ENCODE assay signal across 20 cellular contexts in the genomic region with DNA sequence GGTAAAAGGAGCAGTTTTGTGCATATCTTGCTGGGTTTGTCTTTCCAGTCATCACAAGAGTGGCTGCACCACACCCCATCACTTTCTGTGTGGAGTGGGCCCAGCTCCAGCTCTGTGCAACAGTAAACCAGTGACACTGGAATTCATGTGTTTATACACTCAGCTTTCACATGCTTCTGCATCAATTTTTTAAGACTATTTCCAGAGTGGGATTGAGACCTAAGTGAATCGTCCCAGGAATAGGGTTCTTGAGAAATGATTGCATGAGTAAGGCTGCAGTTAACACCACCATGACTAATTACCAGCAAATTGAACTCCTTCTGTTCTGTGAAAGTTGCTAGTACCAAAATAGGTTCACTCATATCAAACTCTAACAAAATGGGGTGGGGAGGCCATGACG. TPM values are rescaled to one million over a fixed set of nuclear protein-coding genes. Genes with fewer than 3 reads are reported as not detected.
A peak's percentile ranks its signal among the peaks of the same experiment; 100 is the strongest.
DNase-seq lines count a peak whose midpoint lies in the region; ATAC-seq, FAIRE-seq and TF ChIP-seq lines count a peak whose summit lies in the region.
"Had no signal": no experiment of that assay in that cellular context is flagged by ENCODE, and none has a peak within 500 bp of the region (broad histone marks: within the 10 kb centered on the region; RNA-seq: fewer than 3 reads in every experiment).

No MANE protein-coding gene starts in this region.

- peaks cover 0 to 13% of the 10 kb centered on the region in 2 donors for H3K36me3 Mint-ChIP-seq in activated T-cell treated with anti-CD3 and anti-CD28 coated beads, Interleukin-2, amount 50 U/mL, for 72 hours (ENCODE audit: insufficient read depth in 2 of 2)
- H3K36me3 Mint-ChIP-seq in activated T-cell treated with anti-CD3 and anti-CD28 coated beads, Interleukin-2, amount 50 U/mL, for 24 hours (ENCODE audit: low read depth): peaks cover 7% of the 10 kb centered on the region

- ATAC-seq in activated T-cell treated with anti-CD3 and anti-CD28 coated beads, Interleukin-2, amount 50 U/mL, for 72 hours (replicated peaks in 1 of 2): peak; percentile 51 to 70
- ATAC-seq in left ventricle myocardium superior: no peak
- ATAC-seq: GM12878 had no signal

- intact Hi-C loops in left ventricle myocardium superior (cut with micrococcal nuclease): no loop called here

- H3K79me2 ChIP-seq in hepatocyte: no peaks in the 10 kb centered on the region

- H3K4me1 Mint-ChIP-seq in activated T-cell treated with anti-CD3 and anti-CD28 coated beads, Interleukin-2, amount 50 U/mL, for 72 hours (ENCODE audit: low read depth): peaks cover 18% of the 10 kb centered on the region
- H3K4me1 Mint-ChIP-seq in activated T-cell treated with anti-CD3 and anti-CD28 coated beads, Interleukin-2, amount 50 U/mL, for 24 hours (ENCODE audit: low read depth): peaks cover 35% of the 10 kb centered on the region

- H3K27ac Mint-ChIP-seq in activated T-cell treated with anti-CD3 and anti-CD28 coated beads, Interleukin-2, amount 50 U/mL, for 72 hours: no peak overlapping the region
- no peak overlapping the region for H3K27ac Mint-ChIP-seq in activated T-cell treated with anti-CD3 and anti-CD28 coated beads, Interleukin-2, amount 50 U/mL, for 24 hours
- H3K27ac Mint-ChIP-seq: H9 had no signal

- H3K4me1 ChIP-seq in hepatocyte (ENCODE audit: insufficient read depth): no peaks in the 10 kb centered on the region

- H3K4me2 ChIP-seq in hepatocyte: peak overlapping the region; percentile 33

- peaks cover 2 to 8% of the 10 kb centered on the region in 2 donors for H3K9me3 Mint-ChIP-seq in activated T-cell treated with anti-CD3 and anti-CD28 coated beads, Interleukin-2, amount 50 U/mL, for 72 hours
- H3K9me3 Mint-ChIP-seq in activated T-cell treated with anti-CD3 and anti-CD28 coated beads, Interleukin-2, amount 50 U/mL, for 24 hours: peaks cover 14% of the 10 kb centered on the region

- WGBS in hepatocyte (ENCODE audit: low lambda C conversion rate, missing lambda C conversion rate): 78% methylated on average over 2 of the region's 2 CpGs

- H3K4me3 ChIP-seq in bronchial epithelial cell (ENCODE audit: low read depth, low read length) (no peak overlapping the region), hepatocyte (no peak overlapping the region)
- H3K4me3 ChIP-seq: GM12878 had no signal

- H3K9me2 ChIP-seq in hepatocyte (replicated peaks; ENCODE audit: insufficient read depth): no peaks in the 10 kb centered on the region

- H3K27ac ChIP-seq in hepatocyte: peak overlapping the region; percentile 29

- H3K36me3 ChIP-seq in bronchial epithelial cell (ENCODE audit: control insufficient read depth, insufficient read depth, low read length) (no peaks in the 10 kb centered on the region), hepatocyte (replicated peaks; ENCODE audit: insufficient read depth, low read depth) (no peaks in the 10 kb centered on the region)

- no peak for FAIRE-seq in bronchial epithelial cell (lab: Jason Lieb, UNC)
- FAIRE-seq: GM12878, RCC 7860 had no signal

- H3K4me3 Mint-ChIP-seq in activated T-cell treated with anti-CD3 and anti-CD28 coated beads, Interleukin-2, amount 50 U/mL, for 72 hours: no peak overlapping the region
- no peak overlapping the region for H3K4me3 Mint-ChIP-seq in activated T-cell treated with anti-CD3 and anti-CD28 coated beads, Interleukin-2, amount 50 U/mL, for 24 hours
- H3K4me3 Mint-ChIP-seq: H9 had no signal

- no peak overlapping the region for H2AFZ ChIP-seq in hepatocyte

- no peaks in the 10 kb centered on the region for H3K9me3 ChIP-seq in hepatocyte (ENCODE audit: low read depth)

- no peak for TF ChIP-seq CTCF in bronchial epithelial cell (IDR thresholded peaks at IDR 0.05; ENCODE audit: insufficient read depth, low read length, severe bottlenecking)
- TF ChIP-seq CTCF in hepatocyte (IDR thresholded peaks at IDR 0.05; ENCODE audit: poor library complexity): no peak

- H3K27me3 ChIP-seq in bronchial epithelial cell (ENCODE audit: control insufficient read depth, insufficient read depth, low read length): no peaks in the 10 kb centered on the region
- H3K27me3 ChIP-seq in hepatocyte: no peaks in the 10 kb centered on the region

- DNase-seq in activated T-cell treated with anti-CD3 and anti-CD28 coated beads, Interleukin-2, amount 50 U/mL, for 72 hours: no peak
- no peak for DNase-seq in activated T-cell treated with anti-CD3 and anti-CD28 coated beads, Interleukin-2, amount 50 U/mL, for 24 hours
- peak; percentile 18 for DNase-seq in bronchial epithelial cell (ENCODE audit: low read depth)
- no peak for DNase-seq in hepatocyte (ENCODE audit: low spot score)
- DNase-seq in mesenteric fat pad (ENCODE audit: low spot score): no peak
- no peak for DNase-seq in left ventricle myocardium superior
- DNase-seq in GM19240 (ENCODE audit: insufficient read length, low spot score): no peak
- DNase-seq in Ammon's horn (ENCODE audit: low spot score): no peak
- DNase-seq: AML-193; CD4-positive, CD25-positive, alpha-beta regulatory T cell; H9; Kasumi-1; NCI-H1417 treated with DMSO at 0.1 percent for 48 hours; NCI-H2081; NCI-H510A treated with DMSO at 0.1 percent for 48 hours; SIG-M5 had no signal

- H3K27me3 Mint-ChIP-seq in activated T-cell treated with anti-CD3 and anti-CD28 coated beads, Interleukin-2, amount 50 U/mL, for 72 hours (ENCODE audit: low read depth): no peaks in the 10 kb centered on the region
- H3K27me3 Mint-ChIP-seq in activated T-cell treated with anti-CD3 and anti-CD28 coated beads, Interleukin-2, amount 50 U/mL, for 24 hours: no peaks in the 10 kb centered on the region

- H4K20me1 ChIP-seq in hepatocyte (ENCODE audit: insufficient read depth, poor library complexity, severe bottlenecking): no peaks in the 10 kb centered on the region

RNA-seq across cellular contexts. Expression of gene CFAP97D2, which starts 5.3 kb away (rescaled TPM):
- 1 to 10 TPM in 1 of 2 donors, under 1 TPM in 1; 0.36 to 1.1 TPM for total RNA-seq in activated T-cell treated with anti-CD3 and anti-CD28 coated beads, Interleukin-2, amount 50 U/mL, for 72 hours
- not detected in 2 replicates for total RNA-seq in bronchial epithelial cell
- not detected in 2 replicates for total RNA-seq in hepatocyte
- polyA plus RNA-seq in hepatocyte: not detected in 2 replicates
- not detected for total RNA-seq in mesenteric fat pad
- total RNA-seq in left ventricle myocardium superior: not detected
- total RNA-seq: A172; CD4-positive, CD25-positive, alpha-beta regulatory T cell; G401; GM12878; H9 had no signal
- polyA plus RNA-seq: GM12878 had no signal

RNA-seq across cellular contexts. Expression of gene RASA3, which starts 41.3 kb away (rescaled TPM):
- 10 to 100 TPM; 39.2 to 48.9 TPM for total RNA-seq in activated T-cell treated with anti-CD3 and anti-CD28 coated beads, Interleukin-2, amount 50 U/mL, for 72 hours
- 1.2 and 2.6 TPM in 2 replicates for total RNA-seq in bronchial epithelial cell
- 4.3 and 6.1 TPM in 2 replicates for total RNA-seq in hepatocyte
- 5.6 and 5.8 TPM in 2 replicates for polyA plus RNA-seq in hepatocyte
- 102 TPM for total RNA-seq in mesenteric fat pad
- 12.3 TPM for total RNA-seq in left ventricle myocardium superior
